ENCODE assay signal across 12 cellular contexts in the genomic region with DNA sequence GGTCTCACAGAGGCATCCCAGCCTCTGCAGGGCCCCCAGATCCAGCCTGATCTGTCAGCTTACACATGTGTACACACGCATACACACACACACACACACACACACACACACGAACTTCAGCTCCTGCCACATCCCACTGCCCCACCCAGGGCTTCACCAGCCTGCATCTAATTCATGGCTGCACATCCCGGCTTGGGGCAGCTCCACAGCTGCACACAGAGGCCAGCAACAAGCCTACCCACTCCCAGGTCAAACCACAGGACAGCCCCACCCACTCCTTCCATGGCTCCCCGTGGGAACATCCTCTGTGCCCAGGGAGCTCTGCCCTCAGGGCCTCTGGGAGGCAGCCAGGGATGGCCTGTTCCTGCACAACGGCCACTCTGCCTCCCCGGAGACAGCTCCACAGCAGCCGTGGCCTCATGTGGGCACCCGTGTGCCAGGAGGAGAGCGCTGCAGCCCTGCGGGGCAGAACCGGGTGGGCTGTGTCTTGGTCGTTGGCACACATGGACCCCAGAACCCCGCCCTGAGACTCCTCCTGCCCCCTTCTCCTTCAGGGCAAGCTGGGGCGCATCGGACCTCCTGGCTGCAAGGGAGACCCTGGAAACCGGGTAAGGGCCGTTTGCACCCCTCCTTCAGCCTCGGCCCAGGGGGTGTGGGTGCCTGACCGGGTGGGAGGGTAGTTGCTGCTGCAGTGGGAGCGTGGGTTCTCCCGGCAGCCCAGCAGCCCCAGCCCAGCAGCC. TPM values are rescaled to one million over a fixed set of nuclear protein-coding genes. Genes with fewer than 3 reads are reported as not detected.
DNase-seq lines count a peak whose midpoint lies in the region; ATAC-seq and TF ChIP-seq lines count a peak whose summit lies in the region.
"Had no signal": no experiment of that assay in that cellular context is flagged by ENCODE, and none has a peak within 500 bp of the region (broad histone marks: within the 10 kb centered on the region; RNA-seq: fewer than 3 reads in every experiment).

No MANE protein-coding gene starts in this region.

- no peaks in the 10 kb centered on the region for H3K36me3 Mint-ChIP-seq in activated naive CD8-positive, alpha-beta T cell treated with anti-CD3 and anti-CD28 coated beads, Interleukin-2, amount 10 ng/mL, durations not matched to agents 7 days and 5 days
- peaks cover 8% of the 10 kb centered on the region for H3K36me3 Mint-ChIP-seq in activated naive CD8-positive, alpha-beta T cell treated with anti-CD3 and anti-CD28 coated beads, Interleukin-2, amount 50 U/mL, for 24 hours (ENCODE audit: low read depth)
- no peaks in the 10 kb centered on the region for H3K36me3 Mint-ChIP-seq in MCF 10A (ENCODE audit: insufficient read depth, unreplicated experiment)

- peak; percentile 23 for DNase-seq in activated naive CD8-positive, alpha-beta T cell treated with anti-CD3 and anti-CD28 coated beads, Interleukin-2, amount 10 ng/mL, durations not matched to agents 7 days and 5 days
- DNase-seq in activated naive CD8-positive, alpha-beta T cell treated with anti-CD3 and anti-CD28 coated beads, Interleukin-2, amount 50 U/mL, for 24 hours, result no peak
- DNase-seq in MCF 10A (ENCODE audit: unreplicated experiment) (peak; percentile 55), lower lobe of right lung (peak; percentile 36), vagina (ENCODE audit: extremely low spot score in 2 of 2) (peak in 1 of 2 donors; percentile 78), esophagus squamous epithelium (lab: John Stamatoyannopoulos, UW) (no peak)
- DNase-seq: small intestine; stimulated activated CD8-positive, alpha-beta memory T cell treated with anti-CD3 and anti-CD28 coated beads, Interleukin-4, amount 100 ng/mL, for 48 hours had no signal

- peaks cover 5% of the 10 kb centered on the region for H3K9me3 ChIP-seq in lower lobe of right lung
- no peaks in the 10 kb centered on the region for H3K9me3 ChIP-seq in vagina
- H3K9me3 ChIP-seq in esophagus squamous epithelium, result no peaks in the 10 kb centered on the region

- 75% methylated on average over 2 to 10 of the region's 21 CpGs for WGBS in esophagus squamous epithelium, 2 donors

- no peak overlapping the region for H3K27ac Mint-ChIP-seq in activated naive CD8-positive, alpha-beta T cell treated with anti-CD3 and anti-CD28 coated beads, Interleukin-2, amount 10 ng/mL, durations not matched to agents 7 days and 5 days
- no peak overlapping the region for H3K27ac Mint-ChIP-seq in activated naive CD8-positive, alpha-beta T cell treated with anti-CD3 and anti-CD28 coated beads, Interleukin-2, amount 50 U/mL, for 24 hours
- H3K27ac Mint-ChIP-seq in MCF 10A (ENCODE audit: low read depth, unreplicated experiment), result no peak overlapping the region

- TF ChIP-seq POLR2A in vagina (IDR thresholded peaks at IDR 0.05) (no peak), esophagus squamous epithelium (IDR thresholded peaks at IDR 0.05) (no peak)

- peaks cover 95% of the 10 kb centered on the region for H3K36me3 ChIP-seq in lower lobe of right lung
- H3K36me3 ChIP-seq in vagina, result peaks cover 0 to 99% of the 10 kb centered on the region in 2 donors
- peaks cover 0 to 100% (median 20%) of the 10 kb centered on the region in 3 donors for H3K36me3 ChIP-seq in esophagus squamous epithelium

- no peak overlapping the region for H3K4me3 ChIP-seq in lower lobe of right lung
- no peak overlapping the region for H3K4me3 ChIP-seq in vagina
- H3K4me3 ChIP-seq in esophagus squamous epithelium, result no peak overlapping the region

- intact Hi-C loops in MCF 10A (cut with micrococcal nuclease), result no loop called here
- intact Hi-C loops in lower lobe of right lung (cut with DNase I), result no loop called here
- intact Hi-C loops in vagina (cut with DNase I), result no loop called here
- intact Hi-C loops in esophagus squamous epithelium (cut with DNase I), result no loop called here

- TF ChIP-seq CTCF in MCF 10A (IDR thresholded peaks at IDR 0.05; ENCODE audit: unreplicated experiment) (no peak), lower lobe of right lung (IDR thresholded peaks at IDR 0.05) (no peak), vagina (IDR thresholded peaks at IDR 0.05) (no peak), esophagus squamous epithelium (IDR thresholded peaks at IDR 0.05) (no peak)

- H3K27me3 ChIP-seq in lower lobe of right lung (ENCODE audit: low read depth), result no peaks in the 10 kb centered on the region
- H3K27me3 ChIP-seq in vagina, result no peaks in the 10 kb centered on the region
- no peaks in the 10 kb centered on the region for H3K27me3 ChIP-seq in esophagus squamous epithelium

- POLR2A ChIA-PET in activated naive CD8-positive, alpha-beta T cell treated with anti-CD3 and anti-CD28 coated beads, Interleukin-2, amount 10 ng/mL, durations not matched to agents 7 days and 5 days (lab: Charles Lee), result no interaction called here
- POLR2A ChIA-PET in MCF 10A (lab: Yijun Ruan, JAX), result no interaction called here

- no peak overlapping the region for H3K27ac ChIP-seq in lower lobe of right lung
- peak overlapping the region; percentile 53 for H3K27ac ChIP-seq in vagina
- peak overlapping the region in 1 of 4 donors; percentile 21 for H3K27ac ChIP-seq in esophagus squamous epithelium

- H3K4me1 Mint-ChIP-seq in activated naive CD8-positive, alpha-beta T cell treated with anti-CD3 and anti-CD28 coated beads, Interleukin-2, amount 10 ng/mL, durations not matched to agents 7 days and 5 days, result no peaks in the 10 kb centered on the region
- no peaks in the 10 kb centered on the region for H3K4me1 Mint-ChIP-seq in activated naive CD8-positive, alpha-beta T cell treated with anti-CD3 and anti-CD28 coated beads, Interleukin-2, amount 50 U/mL, for 24 hours
- H3K4me1 Mint-ChIP-seq in MCF 10A (ENCODE audit: insufficient read depth, unreplicated experiment), result peaks cover 7% of the 10 kb centered on the region

- no TSS peak for BruUV-seq in MCF 10A (replicated peaks; lab: Mats Ljungman, UMichigan)

- no peaks in the 10 kb centered on the region for H3K9me3 Mint-ChIP-seq in activated naive CD8-positive, alpha-beta T cell treated with anti-CD3 and anti-CD28 coated beads, Interleukin-2, amount 10 ng/mL, durations not matched to agents 7 days and 5 days
- no peaks in the 10 kb centered on the region for H3K9me3 Mint-ChIP-seq in activated naive CD8-positive, alpha-beta T cell treated with anti-CD3 and anti-CD28 coated beads, Interleukin-2, amount 50 U/mL, for 24 hours
- no peaks in the 10 kb centered on the region for H3K9me3 Mint-ChIP-seq in MCF 10A (ENCODE audit: unreplicated experiment)

- H3K4me3 Mint-ChIP-seq in activated naive CD8-positive, alpha-beta T cell treated with anti-CD3 and anti-CD28 coated beads, Interleukin-2, amount 10 ng/mL, durations not matched to agents 7 days and 5 days, result no peak overlapping the region
- no peak overlapping the region for H3K4me3 Mint-ChIP-seq in activated naive CD8-positive, alpha-beta T cell treated with anti-CD3 and anti-CD28 coated beads, Interleukin-2, amount 50 U/mL, for 24 hours
- no peak overlapping the region for H3K4me3 Mint-ChIP-seq in MCF 10A (ENCODE audit: unreplicated experiment)

- H3K4me1 ChIP-seq in lower lobe of right lung (no peaks in the 10 kb centered on the region), vagina (peaks cover 17% of the 10 kb centered on the region), esophagus squamous epithelium (no peaks in the 10 kb centered on the region)

- CTCF ChIA-PET in MCF 10A (lab: Yijun Ruan, JAX), result interaction anchor here (0.6 to 0.9 kb wide), 5 partner anchors 22 to 140 kb away, joined by 3 to 7 read pairs (median 3); no protein-coding TSS in a partner anchor

- H3K27me3 Mint-ChIP-seq in activated naive CD8-positive, alpha-beta T cell treated with anti-CD3 and anti-CD28 coated beads, Interleukin-2, amount 10 ng/mL, durations not matched to agents 7 days and 5 days, result no peaks in the 10 kb centered on the region
- no peaks in the 10 kb centered on the region for H3K27me3 Mint-ChIP-seq in activated naive CD8-positive, alpha-beta T cell treated with anti-CD3 and anti-CD28 coated beads, Interleukin-2, amount 50 U/mL, for 24 hours
- no peaks in the 10 kb centered on the region for H3K27me3 Mint-ChIP-seq in MCF 10A (ENCODE audit: insufficient read depth, unreplicated experiment)

- ATAC-seq in activated naive CD8-positive, alpha-beta T cell treated with anti-CD3 and anti-CD28 coated beads, Interleukin-2, amount 10 ng/mL, durations not matched to agents 7 days and 5 days (ENCODE audit: low read depth), result no peak
- no peak for ATAC-seq in activated naive CD8-positive, alpha-beta T cell treated with anti-CD3 and anti-CD28 coated beads, Interleukin-2, amount 50 U/mL, for 24 hours
- ATAC-seq in lower lobe of right lung (peak in 1 of 2 donors; percentile 2), GM19023 (IDR thresholded peaks at IDR 0.05; ENCODE audit: unreplicated experiment) (no peak), HG03139 (IDR thresholded peaks at IDR 0.05; ENCODE audit: unreplicated experiment) (no peak)

RNA-seq across cellular contexts. Expression of a gene that starts 19.1 kb away (rescaled TPM):
- total RNA-seq in activated naive CD8-positive, alpha-beta T cell treated with anti-CD3 and anti-CD28 coated beads, Interleukin-2, amount 10 ng/mL, durations not matched to agents 7 days and 5 days, result 10 to 100 TPM; 23.8 to 23.9 TPM
- total RNA-seq in MCF 10A (2022), result 0.61 and 1.9 TPM in 2 replicates
- 227 TPM for total RNA-seq in lower lobe of right lung
- 535 TPM for total RNA-seq in vagina
- total RNA-seq in esophagus squamous epithelium, result 100 to 1,000 TPM in 1 of 4 donors, 10 to 100 TPM in 3; 23.0 to 328 (median 62.0) TPM
- total RNA-seq: HT-29 had no signal

RNA-seq across cellular contexts. Expression of a gene that starts 38.4 kb away (rescaled TPM):
- 1 to 10 TPM in 1 of 2 experiments, under 1 TPM in 1; 0.65 to 1.3 TPM for total RNA-seq in activated naive CD8-positive, alpha-beta T cell treated with anti-CD3 and anti-CD28 coated beads, Interleukin-2, amount 10 ng/mL, durations not matched to agents 7 days and 5 days
- total RNA-seq in MCF 10A (2022), result 0.20 TPM in 1 of 2 replicates, not detected in the other
- 1.5 TPM for total RNA-seq in lower lobe of right lung
- total RNA-seq in vagina, result not detected
- not detected for total RNA-seq in esophagus squamous epithelium
- total RNA-seq: lung microvascular endothelial cell had no signal

Comparison
In these comparisons a context has a peak if more than half of its experiments do, and no peak if none do; other contexts are left out.
1. DNase-seq: peak in activated naive CD8-positive, alpha-beta T cell treated with anti-CD3 and anti-CD28 coated beads, Interleukin-2, amount 10 ng/mL, durations not matched to agents 7 days and 5 days (single experiment), MCF 10A (single experiment) and lower lobe of right lung (single experiment); none in activated naive CD8-positive, alpha-beta T cell treated with anti-CD3 and anti-CD28 coated beads, Interleukin-2, amount 50 U/mL, for 24 hours (single experiment) and esophagus squamous epithelium (single experiment).